In the genomic region with DNA sequence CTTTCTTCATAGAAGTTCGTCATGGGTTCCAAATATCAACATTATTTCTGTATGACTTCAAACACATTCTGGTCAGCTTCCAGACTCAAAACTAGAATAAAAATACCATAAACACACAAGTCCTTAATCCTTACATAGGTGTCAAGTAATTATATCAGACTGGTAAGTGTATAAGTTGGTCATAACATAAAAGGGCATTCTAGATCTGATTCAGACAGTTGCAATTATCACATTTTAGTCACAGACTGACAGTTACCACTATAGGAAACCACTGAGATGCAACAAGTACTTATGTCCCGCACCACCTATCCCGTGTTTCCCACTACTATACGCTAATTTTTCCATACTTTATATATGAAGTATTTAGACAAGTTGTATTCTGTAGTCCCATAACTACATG, we compare ENCODE assay signal across 5 cellular contexts. TPM values are rescaled to one million over a fixed set of nuclear protein-coding genes. Genes with fewer than 3 reads are reported as not detected.
"Had no signal": no experiment of that assay in that cellular context is flagged by ENCODE, and none has a peak within 500 bp of the region (broad histone marks: within the 10 kb centered on the region; RNA-seq: fewer than 3 reads in every experiment).

No MANE protein-coding gene starts in this region.

RNA-seq across cellular contexts. Expression of gene RGPD3, which starts 9.4 kb away (rescaled TPM):
- total RNA-seq: HT-29 had no signal

RNA-seq across cellular contexts. Expression of gene CD8B2, which starts 9.5 kb away (rescaled TPM):
- total RNA-seq: GM23338, H1, H9, HT-29, IMR-90 had no signal
- polyA plus RNA-seq: IMR-90 had no signal
